31 cellular contexts compared by ENCODE assay signal in the genomic region with DNA sequence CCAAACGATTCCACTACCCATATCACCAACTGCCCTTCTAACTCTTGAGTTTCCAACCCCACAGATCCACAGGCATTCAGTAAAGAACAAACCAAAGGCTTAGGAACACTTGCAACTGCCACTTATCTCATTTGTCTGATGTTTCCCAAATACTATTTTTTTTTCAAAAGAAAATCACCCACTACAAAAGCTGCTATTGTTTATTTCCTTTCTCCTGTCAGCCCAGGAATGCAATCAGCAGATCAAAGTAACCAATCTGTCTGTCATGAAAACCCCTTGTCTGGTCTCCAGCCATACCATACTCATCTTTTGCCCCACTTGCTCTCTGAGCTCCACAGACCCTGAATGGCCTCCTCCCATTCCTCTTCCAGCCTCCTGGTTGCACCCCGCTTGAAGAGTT. TPM values are rescaled to one million over a fixed set of nuclear protein-coding genes. Genes with fewer than 3 reads are reported as not detected.
DNase-seq lines count a peak whose midpoint lies in the region; ATAC-seq, FAIRE-seq and TF ChIP-seq lines count a peak whose summit lies in the region.
"Had no signal": no experiment of that assay in that cellular context is flagged by ENCODE, and none has a peak within 500 bp of the region (broad histone marks: within the 10 kb centered on the region; RNA-seq: fewer than 3 reads in every experiment).

No MANE protein-coding gene starts in this region.

- TF ChIP-seq POLR2A in H1 (IDR thresholded peaks at IDR 0.05; ENCODE audit: control extremely low read depth in 1 of 2, low read depth in 2 of 2, low read length in 2 of 2): no peak

- no peaks in the 10 kb centered on the region for H3K36me3 Mint-ChIP-seq in T-helper 17 cell (ENCODE audit: low read depth)
- H3K36me3 Mint-ChIP-seq: CD14-positive monocyte; CD4-positive, alpha-beta memory T cell; CD4-positive, CD25-positive, alpha-beta regulatory T cell had no signal

- no peaks in the 10 kb centered on the region; the same call in 1 of the 2 replicates for H3K23me2 ChIP-seq in H1 (ENCODE audit: low read depth, low read length)

- H3K9me3 ChIP-seq in BLaER1: peaks cover 22% of the 10 kb centered on the region
- peaks cover 6 to 31% (median 13%) of the 10 kb centered on the region in 11 experiments; a peak in 17 of 22 replicates for H3K9me3 ChIP-seq in BLaER1 treated with 17β-estradiol and CSF1 and Interleukin-3, amounts not matched to agents 10 nM and 100 nM (replicated peaks in 1 of 11)
- peaks cover 2 to 5% of the 10 kb centered on the region in 2 experiments; a peak in 2 of 4 replicates for H3K9me3 ChIP-seq in H1 (ENCODE audit: insufficient read depth in 2 of 2, low read depth in 1 of 2, low read length in 1 of 2)
- H3K9me3 ChIP-seq in T-helper 17 cell (ENCODE audit: control insufficient read depth, low read length, poor library complexity, severe bottlenecking): no peaks in the 10 kb centered on the region
- H3K9me3 ChIP-seq: BE2C had no signal

- no peak overlapping the region for H3K9ac ChIP-seq in BLaER1
- H3K9ac ChIP-seq in BLaER1 treated with 17β-estradiol and CSF1 and Interleukin-3, amounts not matched to agents 10 nM and 100 nM: no peak overlapping the region
- no peak overlapping the region for H3K9ac ChIP-seq in H1 (replicated peaks in 1 of 4; ENCODE audit: extremely low read depth in 1 of 4, low read depth in 3 of 4, low read length in 3 of 4)

- 88% methylated on average over 2 of the region's 2 CpGs; no CpG with 5 or more reads in 1 of the 2 experiments for WGBS in H1 (ENCODE audit: extremely low coverage in 1 of 2, insufficient coverage in 1 of 2, insufficient read length in 1 of 2, insufficient replicate concordance in 2 of 2, low coverage in 1 of 2, low lambda C conversion rate in 2 of 2, missing lambda C conversion rate in 1 of 2), 2 experiments

- no peak overlapping the region for H3K23ac ChIP-seq in H1 (ENCODE audit: insufficient read length)

- no peak overlapping the region; the same call in 1 of the 2 replicates for H2BK20ac ChIP-seq in H1 (ENCODE audit: low read length)

- CTCF ChIA-PET in H1 (lab: Charles Lee; ENCODE audit: partially characterized antibody): interaction anchor here (1.0 kb wide), 1 partner anchor 125 kb away, joined by 4 read pairs; no protein-coding TSS in a partner anchor

- H2AFZ ChIP-seq in H1 (ENCODE audit: low read length): no peak overlapping the region

- no peak overlapping the region for H4K5ac ChIP-seq in H1 (ENCODE audit: insufficient read length, low read depth, low read length)

- no peaks in the 10 kb centered on the region for H3K79me1 ChIP-seq in H1 (ENCODE audit: low read depth, low read length)

- H3K27ac ChIP-seq in BLaER1: no peak overlapping the region
- H3K27ac ChIP-seq in BLaER1 treated with 17β-estradiol and CSF1 and Interleukin-3, amounts not matched to agents 10 nM and 100 nM: no peak overlapping the region
- H3K27ac ChIP-seq in H1 (ENCODE audit: low read depth, low read length): no peak overlapping the region

- no peaks in the 10 kb centered on the region for H3K27me3 ChIP-seq in BLaER1
- no peaks in the 10 kb centered on the region for H3K27me3 ChIP-seq in BLaER1 treated with 17β-estradiol and CSF1 and Interleukin-3, amounts not matched to agents 10 nM and 100 nM
- H3K27me3 ChIP-seq in H1 (replicated peaks in 1 of 4; ENCODE audit: control insufficient read depth in 3 of 4, extremely low read depth in 1 of 4, insufficient read depth in 3 of 4, low read length in 3 of 4): no peaks in the 10 kb centered on the region; a peak in 1 of 7 replicates
- H3K27me3 ChIP-seq: BE2C had no signal

- peak; percentile 11 for DNase-seq in Jurkat, Clone E6-1 (ENCODE audit: low read depth, low spot score)
- DNase-seq in H1 (ENCODE audit: low read depth in 1 of 2, low spot score in 2 of 2) (no peak), T-helper 17 cell (no peak)
- DNase-seq in activated CD4-positive, alpha-beta T cell treated with anti-CD3 and anti-CD28 coated beads for 4 hours: no peak
- no peak for DNase-seq in activated CD4-positive, CD25-positive, alpha-beta regulatory T cell (lab: John Stamatoyannopoulos, UW)
- DNase-seq: 8988T; ACHN; BE2C; C1 segment of cervical spinal cord; CD4-positive, alpha-beta memory T cell; CD4-positive, CD25-positive, alpha-beta regulatory T cell; CD8-positive, alpha-beta memory T cell; COR-L47; DMS 273 treated with DMSO at 0.1 percent for 48 hours; DMS153; DMS53; DMS79; DND-41; EL; GF-D8 had no signal

- H3K4me1 ChIP-seq in BLaER1: peaks cover 43% of the 10 kb centered on the region
- H3K4me1 ChIP-seq in BLaER1 treated with 17β-estradiol and CSF1 and Interleukin-3, amounts not matched to agents 10 nM and 100 nM: peaks cover 0 to 41% (median 30%) of the 10 kb centered on the region in 10 experiments; a peak in 15 of 20 replicates
- H3K4me1 ChIP-seq in H1 (replicated peaks in 1 of 4; ENCODE audit: control insufficient read depth in 3 of 4, insufficient read depth in 4 of 4, low read length in 3 of 4): peaks cover 0 to 5% (median 1%) of the 10 kb centered on the region in 4 experiments; a peak in 2 of 7 replicates
- H3K4me1 ChIP-seq: BE2C had no signal

- no peak for TF ChIP-seq RAD21 in H1 (IDR thresholded peaks at IDR 0.05 in 1 of 2, conservative IDR thresholded peaks at IDR 0.05 in 1 of 2; ENCODE audit: low read depth in 2 of 2, low read length in 2 of 2)

- ATAC-seq in GM21367 (IDR thresholded peaks at IDR 0.05; ENCODE audit: unreplicated experiment): no peak
- ATAC-seq in T-helper 17 cell: no peak

- no peak overlapping the region for H3K4me3 Mint-ChIP-seq in T-helper 17 cell
- H3K4me3 Mint-ChIP-seq: CD14-positive monocyte; CD4-positive, alpha-beta memory T cell; CD4-positive, CD25-positive, alpha-beta regulatory T cell; CD8-positive, alpha-beta memory T cell had no signal

- no peak overlapping the region for H4K91ac ChIP-seq in H1 (replicated peaks; ENCODE audit: insufficient read length, low read length)

- no peak overlapping the region for H3K14ac ChIP-seq in H1 (ENCODE audit: insufficient read length)

- H4K20me1 ChIP-seq in BLaER1 (no peaks in the 10 kb centered on the region), H1 (replicated peaks in 1 of 2; ENCODE audit: control insufficient read depth in 1 of 2, insufficient read depth in 2 of 2, low read length in 2 of 2) (no peaks in the 10 kb centered on the region)
- H4K20me1 ChIP-seq in BLaER1 treated with 17β-estradiol and CSF1 and Interleukin-3, amounts not matched to agents 10 nM and 100 nM: no peaks in the 10 kb centered on the region

- no peak for TF ChIP-seq CTCF in H1 (IDR thresholded peaks at IDR 0.05; ENCODE audit: control extremely low read depth in 1 of 3, insufficient read depth in 1 of 3, low read depth in 1 of 3, low read length in 3 of 3)

- no peak for FAIRE-seq in H1 (lab: Jason Lieb, UNC)
- FAIRE-seq: A204.1, G401.6, GM12891, GM19239 had no signal

- H3K4me3 ChIP-seq in BLaER1 (no peak overlapping the region), H1 (ENCODE audit: extremely low read depth in 1 of 4, insufficient read depth in 2 of 4, low read depth in 3 of 4, low read length in 4 of 4) (no peak overlapping the region)
- no peak overlapping the region for H3K4me3 ChIP-seq in BLaER1 treated with 17β-estradiol and CSF1 and Interleukin-3, amounts not matched to agents 10 nM and 100 nM
- no peak overlapping the region for H3K4me3 ChIP-seq in Jurkat, Clone E6-1 (ENCODE audit: low read length)

- no peak overlapping the region for H2BK15ac ChIP-seq in H1 (ENCODE audit: low read length)

- no peak overlapping the region for H2BK120ac ChIP-seq in H1 (replicated peaks; ENCODE audit: low read depth, low read length)

- H3K36me3 ChIP-seq in BLaER1 (no peaks in the 10 kb centered on the region), H1 (ENCODE audit: control insufficient read depth in 2 of 4, insufficient read depth in 4 of 4, low read length in 3 of 4) (no peaks in the 10 kb centered on the region)
- H3K36me3 ChIP-seq in BLaER1 treated with 17β-estradiol and CSF1 and Interleukin-3, amounts not matched to agents 10 nM and 100 nM: no peaks in the 10 kb centered on the region
- H3K36me3 ChIP-seq: BE2C had no signal

- H2BK5ac ChIP-seq in H1 (ENCODE audit: low read depth, low read length): no peak overlapping the region

- POLR2A ChIA-PET in H1 (lab: Charles Lee; ENCODE audit: partially characterized antibody): no interaction called here

- no peak overlapping the region for H4K8ac ChIP-seq in H1 (ENCODE audit: extremely low read depth, insufficient read depth, low read length)

- H3K27me3 Mint-ChIP-seq in T-helper 17 cell: peaks cover 18% of the 10 kb centered on the region

- H2AK5ac ChIP-seq in H1 (ENCODE audit: low read depth, low read length): no peak overlapping the region

- H3K56ac ChIP-seq in H1 (replicated peaks; ENCODE audit: insufficient read length, low read depth, low read length): no peak overlapping the region

- H2BK12ac ChIP-seq in H1 (ENCODE audit: low read depth, low read length): 0 out of 2 replicates have a peak overlapping the region, but pooled peaks have one; percentile 60

- H3K27ac Mint-ChIP-seq in T-helper 17 cell: no peak overlapping the region
- H3K27ac Mint-ChIP-seq: CD14-positive monocyte; CD4-positive, alpha-beta memory T cell; CD4-positive, CD25-positive, alpha-beta regulatory T cell; CD8-positive, alpha-beta memory T cell had no signal

- H3K4ac ChIP-seq in H1 (replicated peaks; ENCODE audit: insufficient read length, low read depth, low read length): peak overlapping the region; percentile 32

- H3K79me2 ChIP-seq in H1 (ENCODE audit: control insufficient read depth in 1 of 2, insufficient read depth in 2 of 2, low read length in 2 of 2): no peaks in the 10 kb centered on the region

- no peaks in the 10 kb centered on the region for H3K4me1 Mint-ChIP-seq in T-helper 17 cell
- H3K4me1 Mint-ChIP-seq: CD14-positive monocyte; CD4-positive, alpha-beta memory T cell; CD4-positive, CD25-positive, alpha-beta regulatory T cell; CD8-positive, alpha-beta memory T cell had no signal

- TF ChIP-seq EP300 in H1 (IDR thresholded peaks at IDR 0.05; ENCODE audit: borderline replicate concordance in 1 of 2, low read depth in 2 of 2, low read length in 2 of 2): no peak

- peak overlapping the region; percentile 44 for H3K4me2 ChIP-seq in BLaER1
- peak overlapping the region in 6 of 11 experiments; percentile 9 to 58 (median 40); a peak in 10 of 22 replicates for H3K4me2 ChIP-seq in BLaER1 treated with 17β-estradiol and CSF1 and Interleukin-3, amounts not matched to agents 10 nM and 100 nM
- H3K4me2 ChIP-seq in H1 (ENCODE audit: insufficient read depth in 1 of 2, low read depth in 2 of 2, low read length in 2 of 2): no peak overlapping the region

- peak overlapping the region; percentile 48; the same call in 1 of the 2 replicates for H3K18ac ChIP-seq in H1 (ENCODE audit: extremely low read depth, low read length)

RNA-seq across cellular contexts. Expression of a gene that starts 8.8 kb away (rescaled TPM):
- not detected for polyA plus RNA-seq in Jurkat, Clone E6-1 (2012; ENCODE audit: insufficient read depth, insufficient read length)
- total RNA-seq in H1 (2021; fragmentation: NEBNext Ultra II Directional; extraction: Animal tissue kit (Norgen Biotek cat#: 25700)): not detected in 2 replicates
- not detected in 2 replicates for polyA plus RNA-seq in H1 (2011; rRNA removed)
- polyA plus RNA-seq in H1 (2011; cell fraction: cytosol; rRNA removed): not detected
- polyA plus RNA-seq in H1 (2011; cell fraction: nucleus; rRNA removed): not detected
- not detected in 4 replicates for polyA plus RNA-seq in H1 (2012, experiment 1 of 2)
- not detected for polyA plus RNA-seq in H1 (2012, experiment 2 of 2)
- not detected for polyA plus RNA-seq in H1 (2013, experiment 1 of 2)
- not detected for polyA plus RNA-seq in H1 (2013, experiment 2 of 2)
- not detected in 2 replicates for polyA minus RNA-seq in H1 (2011; rRNA and poly(A)+ RNA removed)
- not detected for polyA minus RNA-seq in H1 (2011; cell fraction: cytosol; rRNA and poly(A)+ RNA removed)
- not detected for polyA minus RNA-seq in H1 (2011; cell fraction: nucleus; rRNA and poly(A)+ RNA removed)
- not detected for total RNA-seq in T-helper 17 cell
- total RNA-seq: A673; CD4-positive, alpha-beta memory T cell; CD4-positive, CD25-positive, alpha-beta regulatory T cell; CD8-positive, alpha-beta memory T cell; Daoy had no signal
- polyA plus RNA-seq: AG04450; CD14-positive monocyte; CD4-positive, alpha-beta memory T cell; CD4-positive, CD25-positive, alpha-beta regulatory T cell; CD8-positive, alpha-beta memory T cell had no signal

RNA-seq across cellular contexts. Expression of a gene that starts 29.5 kb away (rescaled TPM):
- not detected for polyA plus RNA-seq in Jurkat, Clone E6-1 (2012; ENCODE audit: insufficient read depth, insufficient read length)
- not detected in 2 replicates for total RNA-seq in H1 (2021; fragmentation: NEBNext Ultra II Directional; extraction: Animal tissue kit (Norgen Biotek cat#: 25700))
- polyA plus RNA-seq in H1 (2011; rRNA removed): 0.72 and 2.0 TPM in 2 replicates
- polyA plus RNA-seq in H1 (2011; cell fraction: cytosol; rRNA removed): 1.2 TPM
- polyA plus RNA-seq in H1 (2011; cell fraction: nucleus; rRNA removed): 0.81 TPM
- polyA plus RNA-seq in H1 (2012, experiment 1 of 2): 0.79 to 2.8 TPM (median 2.4 TPM) in 4 replicates
- not detected for polyA plus RNA-seq in H1 (2012, experiment 2 of 2)
- polyA plus RNA-seq in H1 (2013, experiment 1 of 2): not detected
- polyA plus RNA-seq in H1 (2013, experiment 2 of 2): 0.22 TPM
- polyA minus RNA-seq in H1 (2011; rRNA and poly(A)+ RNA removed): not detected in 2 replicates
- polyA minus RNA-seq in H1 (2011; cell fraction: cytosol; rRNA and poly(A)+ RNA removed): not detected
- not detected for polyA minus RNA-seq in H1 (2011; cell fraction: nucleus; rRNA and poly(A)+ RNA removed)
- not detected for total RNA-seq in T-helper 17 cell
- total RNA-seq: A673; CD4-positive, alpha-beta memory T cell; CD4-positive, CD25-positive, alpha-beta regulatory T cell; CD8-positive, alpha-beta memory T cell; Daoy had no signal
- polyA plus RNA-seq: AG04450; CD14-positive monocyte; CD4-positive, alpha-beta memory T cell; CD4-positive, CD25-positive, alpha-beta regulatory T cell; CD8-positive, alpha-beta memory T cell had no signal

RNA-seq across cellular contexts. Expression of a gene that starts 42.7 kb away (rescaled TPM):
- polyA plus RNA-seq in Jurkat, Clone E6-1 (2012; ENCODE audit: insufficient read depth, insufficient read length): not detected
- not detected in 2 replicates for total RNA-seq in H1 (2021; fragmentation: NEBNext Ultra II Directional; extraction: Animal tissue kit (Norgen Biotek cat#: 25700))
- polyA plus RNA-seq in H1 (2011; rRNA removed): not detected in 2 replicates
- not detected for polyA plus RNA-seq in H1 (2011; cell fraction: cytosol; rRNA removed)
- polyA plus RNA-seq in H1 (2011; cell fraction: nucleus; rRNA removed): not detected
- not detected in 4 replicates for polyA plus RNA-seq in H1 (2012, experiment 1 of 2)
- polyA plus RNA-seq in H1 (2012, experiment 2 of 2): not detected
- not detected for polyA plus RNA-seq in H1 (2013, experiment 1 of 2)
- polyA plus RNA-seq in H1 (2013, experiment 2 of 2): not detected
- not detected in 2 replicates for polyA minus RNA-seq in H1 (2011; rRNA and poly(A)+ RNA removed)
- polyA minus RNA-seq in H1 (2011; cell fraction: cytosol; rRNA and poly(A)+ RNA removed): not detected
- not detected for polyA minus RNA-seq in H1 (2011; cell fraction: nucleus; rRNA and poly(A)+ RNA removed)
- total RNA-seq in T-helper 17 cell: not detected
- total RNA-seq: A673; CD4-positive, alpha-beta memory T cell; CD4-positive, CD25-positive, alpha-beta regulatory T cell; CD8-positive, alpha-beta memory T cell; Daoy had no signal
- polyA plus RNA-seq: AG04450; CD14-positive monocyte; CD4-positive, alpha-beta memory T cell; CD4-positive, CD25-positive, alpha-beta regulatory T cell; CD8-positive, alpha-beta memory T cell had no signal

Comparison
In these comparisons a context has a peak if more than half of its experiments do, and no peak if none do; other contexts are left out.
1. H3K4me2 ChIP-seq: peak in BLaER1 (single experiment) and BLaER1 treated with 17β-estradiol and CSF1 and Interleukin-3, amounts not matched to agents 10 nM and 100 nM (6 of 11); none in H1 (0 of 2).